In genomic region chr20:2508631-2509467, GRCh38 we compare ENCODE assay signal across 8 cellular contexts. TPM values are rescaled to one million over a fixed set of nuclear protein-coding genes. Genes with fewer than 3 reads are reported as not detected.
A peak's percentile ranks its signal among the peaks of the same experiment; 100 is the strongest.
DNase-seq lines count a peak whose midpoint lies in the region; ATAC-seq and TF ChIP-seq lines count a peak whose summit lies in the region.

TSS of gene ZNF343 (minus strand) at chr20:2508915. CDS start at chr20:2493895, 15,020 bp downstream.

- H3K4me3 ChIP-seq in GM23338 (peak within 1 kb of the TSS; percentile 58), foreskin fibroblast (ENCODE audit: low read depth in 1 of 2, low read length in 2 of 2) (peak within 1 kb of the TSS; percentile 96 to 97), neural progenitor cell (peak within 1 kb of the TSS; percentile 77), subcutaneous abdominal adipose tissue (ENCODE audit: low read depth in 1 of 5, low read length in 5 of 5) (peak within 1 kb of the TSS; percentile 71 to 92 (median 85))

- H3K9me2 ChIP-seq in GM23338 (ENCODE audit: insufficient read depth), result no peaks in the 10 kb centered on the region

- peaks cover 74% of the 10 kb centered on the region for H3K27me3 Mint-ChIP-seq in GM23338 (ENCODE audit: insufficient read depth, low read depth, poor library complexity)
- no peaks in the 10 kb centered on the region for H3K27me3 Mint-ChIP-seq in neural progenitor cell (ENCODE audit: insufficient read depth, low read depth)

- TF ChIP-seq CTCF in GM23338 (conservative IDR thresholded peaks at IDR 0.05; ENCODE audit: low read depth in 2 of 2), result no peak
- no peak for TF ChIP-seq CTCF in foreskin fibroblast (IDR thresholded peaks at IDR 0.05; ENCODE audit: low read depth, low read length)
- no peak for TF ChIP-seq CTCF in neural progenitor cell (IDR thresholded peaks at IDR 0.05)

- H4K20me1 ChIP-seq in GM23338 (replicated peaks; ENCODE audit: insufficient read depth) (peaks cover 18% of the 10 kb centered on the region), neural progenitor cell (ENCODE audit: low read depth) (no peaks in the 10 kb centered on the region)

- H3K4me2 ChIP-seq in GM23338, result peak within 1 kb of the TSS; percentile 79
- peak within 1 kb of the TSS; percentile 92 for H3K4me2 ChIP-seq in neural progenitor cell

- H3K4me1 ChIP-seq in GM23338 (ENCODE audit: insufficient read depth) (peaks cover 5% of the 10 kb centered on the region; the same call in 1 of the 2 replicates), neural progenitor cell (no peaks in the 10 kb centered on the region), subcutaneous abdominal adipose tissue (ENCODE audit: control insufficient read depth in 5 of 5, insufficient read depth in 5 of 5, low read length in 5 of 5) (peaks cover 4 to 25% (median 19%) of the 10 kb centered on the region in 5 donors)

- peak; percentile 94 for ATAC-seq in GM23338

- H3K4me1 Mint-ChIP-seq in GM23338 (peaks cover 13% of the 10 kb centered on the region; the same call in 2 of the 3 replicates), neural progenitor cell (peaks cover 9% of the 10 kb centered on the region)

- H3K27ac ChIP-seq in GM23338 (ENCODE audit: low read depth), result no peak within 1 kb of the TSS
- no peak within 1 kb of the TSS for H3K27ac ChIP-seq in neural progenitor cell
- H3K27ac ChIP-seq in subcutaneous abdominal adipose tissue (ENCODE audit: low read depth, low read length), result peak within 1 kb of the TSS; percentile 91

- no peaks in the 10 kb centered on the region for H3K9me3 ChIP-seq in neural progenitor cell (ENCODE audit: low read depth)
- H3K9me3 ChIP-seq in subcutaneous abdominal adipose tissue (ENCODE audit: control insufficient read depth in 5 of 5, low read length in 5 of 5), result no peaks in the 10 kb centered on the region

- H3K27me3 ChIP-seq in GM23338 (ENCODE audit: insufficient read depth) (peaks cover 87% of the 10 kb centered on the region), neural progenitor cell (peaks cover 56% of the 10 kb centered on the region), subcutaneous abdominal adipose tissue (ENCODE audit: control insufficient read depth in 5 of 5, insufficient read depth in 4 of 5, low read length in 5 of 5) (no peaks in the 10 kb centered on the region)

- H3K36me3 Mint-ChIP-seq in GM23338 (ENCODE audit: low read depth), result no peaks in the 10 kb centered on the region
- H3K36me3 Mint-ChIP-seq in neural progenitor cell, result peaks cover 2% of the 10 kb centered on the region

- H3K9ac ChIP-seq in neural progenitor cell (peak within 1 kb of the TSS; percentile 4), subcutaneous abdominal adipose tissue (ENCODE audit: low read length in 5 of 5) (peak within 1 kb of the TSS; percentile 85 to 97 (median 89))

- H2AFZ ChIP-seq in GM23338, result peak within 1 kb of the TSS; percentile 76
- H2AFZ ChIP-seq in neural progenitor cell (replicated peaks), result peak within 1 kb of the TSS; percentile 100

- H3K9me3 Mint-ChIP-seq in GM23338 (no peaks in the 10 kb centered on the region), neural progenitor cell (peaks cover 2% of the 10 kb centered on the region)

- peak within 1 kb of the TSS; percentile 96 for H3K4me3 Mint-ChIP-seq in GM23338
- H3K4me3 Mint-ChIP-seq in neural progenitor cell, result peak within 1 kb of the TSS; percentile 100

- peak; percentile 91 for DNase-seq in ELF-1 (ENCODE audit: low read depth, low spot score)
- peak; percentile 88 for DNase-seq in GM23338 (ENCODE audit: low spot score)
- DNase-seq in Kasumi-1 (lab: John Stamatoyannopoulos, UW), result peak; percentile 83 to 89
- DNase-seq in SHP77 (lab: John Stamatoyannopoulos, UW), result peak; percentile 90 to 91
- peak; percentile 91 for DNase-seq in activated effector memory CD4-positive, alpha-beta T cell treated with anti-CD3 and anti-CD28 coated beads, Interleukin-2, amount 50 U/mL, for 16 hours
- DNase-seq in foreskin fibroblast, result peak; percentile 75 to 91
- peak; percentile 89 for DNase-seq in neural progenitor cell (ENCODE audit: low spot score)

- H3F3A ChIP-seq in GM23338 (replicated peaks; ENCODE audit: low read depth), result no peaks in the 10 kb centered on the region
- H3F3A ChIP-seq in neural progenitor cell (ENCODE audit: low read depth), result no peaks in the 10 kb centered on the region

- no peaks in the 10 kb centered on the region for H3K36me3 ChIP-seq in GM23338 (ENCODE audit: insufficient read depth)
- H3K36me3 ChIP-seq in neural progenitor cell, result no peaks in the 10 kb centered on the region
- no peaks in the 10 kb centered on the region for H3K36me3 ChIP-seq in subcutaneous abdominal adipose tissue (ENCODE audit: control insufficient read depth in 5 of 5, insufficient read depth in 5 of 5, low read length in 5 of 5)

- H3K27ac Mint-ChIP-seq in GM23338 (peak within 1 kb of the TSS; percentile 96), neural progenitor cell (peak within 1 kb of the TSS; percentile 99)

- H3K79me2 ChIP-seq in GM23338 (replicated peaks; ENCODE audit: insufficient read depth) (no peaks in the 10 kb centered on the region), neural progenitor cell (ENCODE audit: low read depth) (peaks cover 11% of the 10 kb centered on the region)

TF ChIP-seq in GM23338, 12 proteins besides CTCF, POLR2A, EP300 and RAD21 (continues in another document):
- TF ChIP-seq EZH2 (IDR thresholded peaks at IDR 0.05; ENCODE audit: low read depth, unreplicated experiment) (peak; percentile 15), STAT1 (IDR thresholded peaks at IDR 0.05; ENCODE audit: unreplicated experiment) (no peak), ZNF331 (CRISPR knock-in tag; IDR thresholded peaks at IDR 0.05; ENCODE audit: low read depth) (no peak), POLR2AphosphoS5 (IDR thresholded peaks at IDR 0.05; ENCODE audit: low read depth) (peak; percentile 67), ZNF462 (CRISPR knock-in tag; IDR thresholded peaks at IDR 0.05) (no peak)

RNA-seq across cellular contexts. Expression of gene ZNF343, which starts in this region (rescaled TPM):
- 1.6 and 6.4 TPM in 2 replicates for total RNA-seq in GM23338 (2014; rRNA removed; shearing (Covaris generic))
- polyA plus RNA-seq in GM23338 (2016; fragmentation: Nextera tagmentation; extraction: Ambion mirVana), result 1.1 and 2.4 TPM in 2 replicates
- 7.4 and 9.7 TPM in 2 replicates for total RNA-seq in neural progenitor cell (ENCODE audit: low replicate concordance)
